Comparison of ENCODE assay signal across 28 cellular contexts in genomic region chr2:223979730-223980396, GRCh38. TPM values are rescaled to one million over a fixed set of nuclear protein-coding genes. Genes with fewer than 3 reads are reported as not detected.
DNase-seq lines count a peak whose midpoint lies in the region; ATAC-seq and TF ChIP-seq lines count a peak whose summit lies in the region.
"Had no signal": no experiment of that assay in that cellular context is flagged by ENCODE, and none has a peak within 500 bp of the region (broad histone marks: within the 10 kb centered on the region; RNA-seq: fewer than 3 reads in every experiment).

No MANE protein-coding gene starts in this region.

- no peaks in the 10 kb centered on the region for H3K9me2 ChIP-seq in GM23248 (ENCODE audit: insufficient read depth)

- DNase-seq in GM23248: no peak
- peak; percentile 38 for DNase-seq in astrocyte of the cerebellum (ENCODE audit: low read depth)
- DNase-seq in mesenchymal stem cell: peak; percentile 26
- no peak for DNase-seq in stimulated activated CD4-positive, alpha-beta T cell treated with anti-CD3 and anti-CD28 coated beads, Interleukin-2, amount 100 ng/mL, for 24 hours
- DNase-seq in left lung: no peak
- no peak for DNase-seq in activated naive CD4-positive, alpha-beta T cell treated with anti-CD3 and anti-CD28 coated beads, Interleukin-2, amount 50 U/mL, for 72 hours (ENCODE audit: low spot score in 2 of 2)
- no peak for DNase-seq in SIG-M5 (lab: John Stamatoyannopoulos, UW)
- DNase-seq: activated CD4-positive, alpha-beta memory T cell treated with anti-CD3 and anti-CD28 coated beads for 36 hours; activated CD4-positive, alpha-beta T cell treated with anti-CD3 and anti-CD28 coated beads for 1 hour; activated naive CD4-positive, alpha-beta T cell; AML-193; CD8-positive, alpha-beta T cell; hypothalamus; KG1; left cardiac atrium; mammary epithelial cell; MM.1S; NCI-H1417; NCI-H2029; NCI-H524 treated with DMSO at 0.1 percent for 48 hours; small intestine; stimulated activated naive CD4-positive, alpha-beta T cell treated with Interleukin-2 at 50 U/mL for 16 hours; T-helper 2 cell had no signal

- no peaks in the 10 kb centered on the region for H4K20me1 ChIP-seq in BLaER1 treated with 17β-estradiol and CSF1 and Interleukin-3, amounts not matched to agents 10 nM and 100 nM
- H4K20me1 ChIP-seq in GM23248 (ENCODE audit: insufficient read depth): no peaks in the 10 kb centered on the region

- H2AK5ac ChIP-seq in mesenchymal stem cell (ENCODE audit: low read length, severe bottlenecking): no peak overlapping the region

- H2BK120ac ChIP-seq in mesenchymal stem cell (ENCODE audit: low read depth, low read length): no peak overlapping the region

- H3K4me2 ChIP-seq in BLaER1 treated with 17β-estradiol and CSF1 and Interleukin-3, amounts not matched to agents 10 nM and 100 nM: peak overlapping the region in 7 of 11 experiments; percentile 9 to 34 (median 22); a peak in 8 of 22 replicates
- H3K4me2 ChIP-seq in GM23248 (ENCODE audit: unreplicated experiment) (no peak overlapping the region), mesenchymal stem cell (ENCODE audit: low read length, poor library complexity, severe bottlenecking) (no peak overlapping the region)
- H3K4me2 ChIP-seq: A549 had no signal

- in situ Hi-C loops in GM23248 (cut with MboI) (no loop called here), astrocyte of the cerebellum (cut with HindIII; ENCODE audit: low sequenced_read_pairs) (loop anchor here (25.0 kb wide), 1 partner anchor 307 kb away; no protein-coding TSS in a partner anchor)

- TF ChIP-seq CTCF in astrocyte of the cerebellum (IDR thresholded peaks at IDR 0.05; ENCODE audit: low read depth, low read length, missing control alignments) (no peak), left lung (IDR thresholded peaks at IDR 0.05) (no peak)

- H3F3A ChIP-seq in GM23248 (ENCODE audit: insufficient read depth): peaks cover 100% of the 10 kb centered on the region

- intact Hi-C loops in left lung (cut with DNase I): no loop called here

- H3K14ac ChIP-seq in mesenchymal stem cell (ENCODE audit: low read length in 2 of 2): no peak overlapping the region

- no peaks in the 10 kb centered on the region for H3K79me1 ChIP-seq in mesenchymal stem cell (replicated peaks; ENCODE audit: low read length, poor library complexity, severe bottlenecking)

- peaks cover 0 to 13% (median 9%) of the 10 kb centered on the region in 10 experiments; a peak in 13 of 20 replicates for H3K4me1 ChIP-seq in BLaER1 treated with 17β-estradiol and CSF1 and Interleukin-3, amounts not matched to agents 10 nM and 100 nM
- H3K4me1 ChIP-seq in GM23248 (ENCODE audit: insufficient read depth): peaks cover 16% of the 10 kb centered on the region
- H3K4me1 ChIP-seq in mesenchymal stem cell (ENCODE audit: control insufficient read depth, insufficient read depth, low read depth, low read length): no peaks in the 10 kb centered on the region
- no peaks in the 10 kb centered on the region for H3K4me1 ChIP-seq in left lung
- H3K4me1 ChIP-seq: A549 had no signal

- no peak overlapping the region for H3K4me3 ChIP-seq in BLaER1 treated with 17β-estradiol and CSF1 and Interleukin-3, amounts not matched to agents 10 nM and 100 nM
- H3K4me3 ChIP-seq in GM23248 (no peak overlapping the region), astrocyte of the cerebellum (ENCODE audit: low read depth, low read length) (no peak overlapping the region), mesenchymal stem cell (ENCODE audit: insufficient read depth in 1 of 2, low read depth in 1 of 2, low read length in 2 of 2) (no peak overlapping the region), left lung (no peak overlapping the region)
- H3K4me3 ChIP-seq: A549 had no signal

- 93 to 97% methylated on average over 2 of the region's 2 CpGs for WGBS in GM23248 (ENCODE audit: low coverage in 1 of 2, low lambda C conversion rate in 2 of 2, missing lambda C conversion rate in 2 of 2), 2 experiments
- 95% methylated on average over 2 of the region's 2 CpGs for WGBS in mesenchymal stem cell

- H3K9me3 ChIP-seq in BLaER1 treated with 17β-estradiol and CSF1 and Interleukin-3, amounts not matched to agents 10 nM and 100 nM (replicated peaks in 1 of 11): no peaks in the 10 kb centered on the region
- no peaks in the 10 kb centered on the region for H3K9me3 ChIP-seq in GM23248 (ENCODE audit: low read depth)
- no peaks in the 10 kb centered on the region for H3K9me3 ChIP-seq in mesenchymal stem cell (ENCODE audit: control insufficient read depth, low read length)
- H3K9me3 ChIP-seq in left lung: no peaks in the 10 kb centered on the region
- H3K9me3 ChIP-seq: A549 had no signal

- H3K27ac ChIP-seq in BLaER1 treated with 17β-estradiol and CSF1 and Interleukin-3, amounts not matched to agents 10 nM and 100 nM: no peak overlapping the region
- H3K27ac ChIP-seq in GM23248 (peak overlapping the region; percentile 30), mesenchymal stem cell (ENCODE audit: low read length, poor library complexity, severe bottlenecking) (peak overlapping the region; percentile 13), left lung (no peak overlapping the region)
- H3K27ac ChIP-seq: A549 had no signal

- no peak overlapping the region for H4K91ac ChIP-seq in mesenchymal stem cell (ENCODE audit: low read length)

- no peak overlapping the region for H3K27ac Mint-ChIP-seq in activated naive CD4-positive, alpha-beta T cell treated with anti-CD3 and anti-CD28 coated beads, Interleukin-2, amount 50 U/mL, for 72 hours
- H3K27ac Mint-ChIP-seq: activated CD4-positive, alpha-beta memory T cell treated with anti-CD3 and anti-CD28 coated beads for 36 hours; CD8-positive, alpha-beta T cell; nephron had no signal

- H3K9ac ChIP-seq in BLaER1 treated with 17β-estradiol and CSF1 and Interleukin-3, amounts not matched to agents 10 nM and 100 nM: no peak overlapping the region
- no peak overlapping the region for H3K9ac ChIP-seq in GM23248
- no peak overlapping the region for H3K9ac ChIP-seq in mesenchymal stem cell (ENCODE audit: low read length)

- H4K8ac ChIP-seq in mesenchymal stem cell (ENCODE audit: low read length): no peak overlapping the region

- H3K23ac ChIP-seq in mesenchymal stem cell (ENCODE audit: low read length in 2 of 2): no peak overlapping the region

- H3K18ac ChIP-seq in mesenchymal stem cell (ENCODE audit: low read depth in 1 of 2, low read length in 2 of 2): no peak overlapping the region

- H2BK15ac ChIP-seq in mesenchymal stem cell (ENCODE audit: low read depth, poor library complexity, severe bottlenecking): no peak overlapping the region

- no peaks in the 10 kb centered on the region for H3K27me3 ChIP-seq in BLaER1 treated with 17β-estradiol and CSF1 and Interleukin-3, amounts not matched to agents 10 nM and 100 nM
- H3K27me3 ChIP-seq in GM23248 (replicated peaks; ENCODE audit: insufficient read depth) (no peaks in the 10 kb centered on the region), mesenchymal stem cell (ENCODE audit: control insufficient read depth in 1 of 2, insufficient read depth in 1 of 2, low read length in 2 of 2) (no peaks in the 10 kb centered on the region), left lung (no peaks in the 10 kb centered on the region)

- H2BK5ac ChIP-seq in mesenchymal stem cell (ENCODE audit: low read depth, low read length, poor library complexity, severe bottlenecking): no peak overlapping the region

- H3K36me3 Mint-ChIP-seq in activated naive CD4-positive, alpha-beta T cell treated with anti-CD3 and anti-CD28 coated beads, Interleukin-2, amount 50 U/mL, for 72 hours: peaks cover 9 to 10% of the 10 kb centered on the region in 2 donors

- no peak overlapping the region for H2AFZ ChIP-seq in GM23248
- H2AFZ ChIP-seq in mesenchymal stem cell (ENCODE audit: low read depth, low read length): no peak overlapping the region

- H3K9me3 Mint-ChIP-seq in activated naive CD4-positive, alpha-beta T cell treated with anti-CD3 and anti-CD28 coated beads, Interleukin-2, amount 50 U/mL, for 72 hours: no peaks in the 10 kb centered on the region
- H3K9me3 Mint-ChIP-seq: activated CD4-positive, alpha-beta memory T cell treated with anti-CD3 and anti-CD28 coated beads for 36 hours; CD8-positive, alpha-beta T cell; nephron had no signal

- no peak for ATAC-seq in left lung
- no peak for ATAC-seq in activated naive CD4-positive, alpha-beta T cell treated with anti-CD3 and anti-CD28 coated beads, Interleukin-2, amount 50 U/mL, for 72 hours
- ATAC-seq: A549; CD8-positive, alpha-beta T cell; HCT116; left cardiac atrium; Right ventricle myocardium inferior had no signal

- H2BK12ac ChIP-seq in mesenchymal stem cell (ENCODE audit: low read length in 2 of 2): no peak overlapping the region

- peaks cover 0 to 65% (median 18%) of the 10 kb centered on the region in 11 experiments; a peak in 17 of 22 replicates for H3K36me3 ChIP-seq in BLaER1 treated with 17β-estradiol and CSF1 and Interleukin-3, amounts not matched to agents 10 nM and 100 nM
- H3K36me3 ChIP-seq in GM23248 (ENCODE audit: low read depth) (peaks cover 98% of the 10 kb centered on the region), mesenchymal stem cell (ENCODE audit: control insufficient read depth in 1 of 2, insufficient read depth in 2 of 2, low read depth in 1 of 2, low read length in 2 of 2) (peaks cover 7 to 92% of the 10 kb centered on the region in 2 experiments), left lung (no peaks in the 10 kb centered on the region)

- no peaks in the 10 kb centered on the region for H3K79me2 ChIP-seq in GM23248 (ENCODE audit: insufficient read depth)

- H3K4ac ChIP-seq in mesenchymal stem cell (ENCODE audit: low read depth in 1 of 2, low read length in 2 of 2): no peak overlapping the region

RNA-seq across cellular contexts. Expression of gene MRPL44, which starts 22.6 kb away (rescaled TPM):
- total RNA-seq in GM23248 (2014; rRNA removed; shearing (Covaris generic)): 34.4 and 34.9 TPM in 2 replicates
- 24.1 and 27.8 TPM in 2 replicates for polyA plus RNA-seq in GM23248 (2016; fragmentation: Nextera tagmentation; extraction: Ambion mirVana)
- polyA plus RNA-seq in mesenchymal stem cell (2013, experiment 1 of 2): 22.5 TPM
- 21.7 TPM for polyA plus RNA-seq in mesenchymal stem cell (2013, experiment 2 of 2)
- 10 to 100 TPM; 23.1 to 24.3 TPM for total RNA-seq in left lung
- total RNA-seq in activated naive CD4-positive, alpha-beta T cell treated with anti-CD3 and anti-CD28 coated beads, Interleukin-2, amount 50 U/mL, for 72 hours: 10 to 100 TPM; 39.5 to 52.2 TPM

RNA-seq across cellular contexts. Expression of gene WDFY1, which starts 34.7 kb away (rescaled TPM):
- total RNA-seq in GM23248 (2014; rRNA removed; shearing (Covaris generic)): 76.9 and 81.2 TPM in 2 replicates
- 60.6 and 65.1 TPM in 2 replicates for polyA plus RNA-seq in GM23248 (2016; fragmentation: Nextera tagmentation; extraction: Ambion mirVana)
- 40.3 TPM for polyA plus RNA-seq in mesenchymal stem cell (2013, experiment 1 of 2)
- polyA plus RNA-seq in mesenchymal stem cell (2013, experiment 2 of 2): 39.9 TPM
- total RNA-seq in left lung: 10 to 100 TPM; 45.5 to 46.3 TPM
- 10 to 100 TPM; 22.5 to 49.2 TPM for total RNA-seq in activated naive CD4-positive, alpha-beta T cell treated with anti-CD3 and anti-CD28 coated beads, Interleukin-2, amount 50 U/mL, for 72 hours

RNA-seq across cellular contexts. Expression of gene SERPINE2, which starts 59.2 kb away (rescaled TPM):
- 1,671 and 1,864 TPM in 2 replicates for total RNA-seq in GM23248 (2014; rRNA removed; shearing (Covaris generic))
- 5,355 and 5,534 TPM in 2 replicates for polyA plus RNA-seq in GM23248 (2016; fragmentation: Nextera tagmentation; extraction: Ambion mirVana)
- 579 TPM for polyA plus RNA-seq in mesenchymal stem cell (2013, experiment 1 of 2)
- 591 TPM for polyA plus RNA-seq in mesenchymal stem cell (2013, experiment 2 of 2)
- 10 to 100 TPM; 21.7 to 28.5 TPM for total RNA-seq in left lung
- 10 to 100 TPM; 37.8 to 46.0 TPM for total RNA-seq in activated naive CD4-positive, alpha-beta T cell treated with anti-CD3 and anti-CD28 coated beads, Interleukin-2, amount 50 U/mL, for 72 hours

Comparison
In these comparisons a context has a peak if more than half of its experiments do, and no peak if none do; other contexts are left out.
1. H3K27ac ChIP-seq: peak in GM23248 (single experiment) and mesenchymal stem cell (single experiment); none in BLaER1 treated with 17β-estradiol and CSF1 and Interleukin-3, amounts not matched to agents 10 nM and 100 nM (0 of 11) and left lung (0 of 2).
2. H3K4me2 ChIP-seq: peak in BLaER1 treated with 17β-estradiol and CSF1 and Interleukin-3, amounts not matched to agents 10 nM and 100 nM (7 of 11); none in GM23248 (single experiment) and mesenchymal stem cell (single experiment).
3. DNase-seq: peak in astrocyte of the cerebellum (single experiment) and mesenchymal stem cell (single experiment); none in GM23248 (single experiment), stimulated activated CD4-positive, alpha-beta T cell treated with anti-CD3 and anti-CD28 coated beads, Interleukin-2, amount 100 ng/mL, for 24 hours (0 of 2), left lung (0 of 2), activated naive CD4-positive, alpha-beta T cell treated with anti-CD3 and anti-CD28 coated beads, Interleukin-2, amount 50 U/mL, for 72 hours (0 of 2) and SIG-M5 (single experiment).
4. RNA of gene SERPINE2, which starts 59.2 kb away (total RNA-seq): 1,671 to 1,864 TPM in GM23248; 37.8 to 46.0 TPM in activated naive CD4-positive, alpha-beta T cell treated with anti-CD3 and anti-CD28 coated beads, Interleukin-2, amount 50 U/mL, for 72 hours and 21.7 to 28.5 TPM in left lung; every median in the first group is over 10 times any median in the second.